9 cellular contexts compared by ENCODE assay signal in genomic region chr2:14903709-14904374, GRCh38.
DNase-seq lines count a peak whose midpoint lies in the region; ATAC-seq and TF ChIP-seq lines count a peak whose summit lies in the region.
"Had no signal": no experiment of that assay in that cellular context is flagged by ENCODE, and none has a peak within 500 bp of the region (broad histone marks: within the 10 kb centered on the region; RNA-seq: fewer than 3 reads in every experiment).

No MANE protein-coding gene starts in this region.

- no peak for TF ChIP-seq EP300 in esophagus muscularis mucosa (IDR thresholded peaks at IDR 0.05)

- H3K4me1 ChIP-seq in BE2C (peaks cover 5% of the 10 kb centered on the region; the same call in 1 of the 2 replicates), MM.1S (ENCODE audit: low read length) (no peaks in the 10 kb centered on the region), esophagus muscularis mucosa (no peaks in the 10 kb centered on the region)

- no peaks in the 10 kb centered on the region for H3K9me2 ChIP-seq in MM.1S (replicated peaks; ENCODE audit: insufficient read depth, low read length)

- H4K20me1 ChIP-seq in MM.1S (ENCODE audit: insufficient read depth, low read length) = no peaks in the 10 kb centered on the region

- TF ChIP-seq POLR2A in esophagus muscularis mucosa (IDR thresholded peaks at IDR 0.05; ENCODE audit: low read depth) = no peak

- H3K9me3 ChIP-seq in BE2C (no peaks in the 10 kb centered on the region), MM.1S (replicated peaks; ENCODE audit: insufficient read depth, low read length) (no peaks in the 10 kb centered on the region), esophagus muscularis mucosa (no peaks in the 10 kb centered on the region)

- no peaks in the 10 kb centered on the region for H3K79me2 ChIP-seq in MM.1S (ENCODE audit: low read length)

- WGBS in esophagus muscularis mucosa = 61% methylated on average over 15 of the region's 15 CpGs

- H3K9ac ChIP-seq in MM.1S (ENCODE audit: low read length) = no peak overlapping the region

- H3K4me3 Mint-ChIP-seq in activated CD4-positive, alpha-beta T cell treated with anti-CD3 and anti-CD28 coated beads, Interleukin-2, amount 10 ng/mL, durations not matched to agents 24 days and 14 days = no peak overlapping the region
- H3K4me3 Mint-ChIP-seq: T-helper 1 cell treated with Interleukin-12 subunit alpha and Interleukin-12 subunit beta and Interleukin-4 antibody, amounts not matched to agents 30 μg/mL and 1 μg/mL, for 36 hours had no signal

- no peaks in the 10 kb centered on the region for H3K27me3 ChIP-seq in BE2C
- H3K27me3 ChIP-seq in MM.1S (replicated peaks; ENCODE audit: insufficient read depth, low read length) = no peaks in the 10 kb centered on the region
- no peaks in the 10 kb centered on the region for H3K27me3 ChIP-seq in esophagus muscularis mucosa

- H3K36me3 ChIP-seq in BE2C = no peaks in the 10 kb centered on the region
- no peaks in the 10 kb centered on the region for H3K36me3 ChIP-seq in MM.1S (replicated peaks; ENCODE audit: insufficient read depth, low read length)
- no peaks in the 10 kb centered on the region for H3K36me3 ChIP-seq in esophagus muscularis mucosa

- H3F3A ChIP-seq in MM.1S (ENCODE audit: insufficient read depth, low read length) = no peaks in the 10 kb centered on the region

- no peaks in the 10 kb centered on the region for H3K27me3 Mint-ChIP-seq in activated CD4-positive, alpha-beta T cell treated with anti-CD3 and anti-CD28 coated beads, Interleukin-2, amount 10 ng/mL, durations not matched to agents 24 days and 14 days

- no peak overlapping the region for H3K27ac Mint-ChIP-seq in activated CD4-positive, alpha-beta T cell treated with anti-CD3 and anti-CD28 coated beads, Interleukin-2, amount 10 ng/mL, durations not matched to agents 24 days and 14 days
- H3K27ac Mint-ChIP-seq: T-helper 1 cell treated with Interleukin-12 subunit alpha and Interleukin-12 subunit beta and Interleukin-4 antibody, amounts not matched to agents 30 μg/mL and 1 μg/mL, for 36 hours had no signal

- H3K4me1 Mint-ChIP-seq in activated CD4-positive, alpha-beta T cell treated with anti-CD3 and anti-CD28 coated beads, Interleukin-2, amount 10 ng/mL, durations not matched to agents 24 days and 14 days = no peaks in the 10 kb centered on the region

- peak; percentile 97 for ATAC-seq in HG02610 (IDR thresholded peaks at IDR 0.05; ENCODE audit: unreplicated experiment)

- H3K4me2 ChIP-seq in MM.1S (ENCODE audit: low read depth, low read length) = no peak overlapping the region

- no peaks in the 10 kb centered on the region for H3K36me3 Mint-ChIP-seq in activated CD4-positive, alpha-beta T cell treated with anti-CD3 and anti-CD28 coated beads, Interleukin-2, amount 10 ng/mL, durations not matched to agents 24 days and 14 days (ENCODE audit: low read depth)

- intact Hi-C loops in activated CD4-positive, alpha-beta T cell treated with anti-CD3 and anti-CD28 coated beads, Interleukin-2, amount 10 ng/mL, durations not matched to agents 24 days and 14 days (cut with micrococcal nuclease) = loop anchor here (1.0 to 5.0 kb wide), 3 partner anchors 258 to 673 kb away; no protein-coding TSS in a partner anchor
- intact Hi-C loops in esophagus muscularis mucosa (cut with DNase I) = no loop called here

- DNase-seq in BE2C (peak; percentile 81), GM13976 (ENCODE audit: low spot score) (peak; percentile 82), MM.1S (peak; percentile 47), esophagus muscularis mucosa (ENCODE audit: extremely low spot score) (no peak), foreskin melanocyte (no peak)
- DNase-seq in activated CD4-positive, alpha-beta T cell treated with anti-CD3 and anti-CD28 coated beads, Interleukin-2, amount 10 ng/mL, durations not matched to agents 24 days and 14 days = peak; percentile 88
- peak; percentile 59 to 60 for DNase-seq in stimulated activated CD4-positive, alpha-beta T cell treated with anti-CD3 and anti-CD28 coated beads, Interleukin-2, amount 100 ng/mL, for 48 hours

- no peaks in the 10 kb centered on the region for H3K9me3 Mint-ChIP-seq in activated CD4-positive, alpha-beta T cell treated with anti-CD3 and anti-CD28 coated beads, Interleukin-2, amount 10 ng/mL, durations not matched to agents 24 days and 14 days
- H3K9me3 Mint-ChIP-seq: T-helper 1 cell treated with Interleukin-12 subunit alpha and Interleukin-12 subunit beta and Interleukin-4 antibody, amounts not matched to agents 30 μg/mL and 1 μg/mL, for 36 hours had no signal

- TF ChIP-seq CTCF in BE2C (IDR thresholded peaks at IDR 0.05; ENCODE audit: low read depth, low read length) (peak; percentile 98), GM13976 (IDR thresholded peaks at IDR 0.05; ENCODE audit: borderline replicate concordance, control extremely low read depth, extremely low read depth, insufficient read depth, missing control alignments) (peak; percentile 91), MM.1S (IDR thresholded peaks at IDR 0.05; ENCODE audit: low read length) (peak; percentile 84), esophagus muscularis mucosa (IDR thresholded peaks at IDR 0.05) (peak in 2 of 3 experiments; percentile 24 to 42)

- H3K4me3 ChIP-seq in BE2C (ENCODE audit: low read depth, low read length) (no peak overlapping the region), MM.1S (ENCODE audit: low read length) (no peak overlapping the region), esophagus muscularis mucosa (no peak overlapping the region)

- H3K27ac ChIP-seq in MM.1S (ENCODE audit: low read length) (no peak overlapping the region), esophagus muscularis mucosa (replicated peaks in 1 of 4) (no peak overlapping the region)

- H2AFZ ChIP-seq in MM.1S (ENCODE audit: low read length) = no peak overlapping the region

- in situ Hi-C loops in GM13976 (cut with MboI; ENCODE audit: low sequenced_read_pairs, unreplicated experiment) = loop anchor here (25.0 kb wide), 1 partner anchor 683 kb away; the partner anchor contains the start of gene DDX1

Comparison
In these comparisons a context has a peak if more than half of its experiments do, and no peak if none do; other contexts are left out.
1. DNase-seq: peak in BE2C (single experiment), GM13976 (single experiment), MM.1S (single experiment), activated CD4-positive, alpha-beta T cell treated with anti-CD3 and anti-CD28 coated beads, Interleukin-2, amount 10 ng/mL, durations not matched to agents 24 days and 14 days (single experiment) and stimulated activated CD4-positive, alpha-beta T cell treated with anti-CD3 and anti-CD28 coated beads, Interleukin-2, amount 100 ng/mL, for 48 hours (2 of 2); none in esophagus muscularis mucosa (single experiment) and foreskin melanocyte (single experiment).
2. CTCF ChIP-seq: peak in every context shown above with its lines; median percentile 98 in BE2C; 91 in GM13976; 84 in MM.1S; 33 in esophagus muscularis mucosa.